In the genomic region with DNA sequence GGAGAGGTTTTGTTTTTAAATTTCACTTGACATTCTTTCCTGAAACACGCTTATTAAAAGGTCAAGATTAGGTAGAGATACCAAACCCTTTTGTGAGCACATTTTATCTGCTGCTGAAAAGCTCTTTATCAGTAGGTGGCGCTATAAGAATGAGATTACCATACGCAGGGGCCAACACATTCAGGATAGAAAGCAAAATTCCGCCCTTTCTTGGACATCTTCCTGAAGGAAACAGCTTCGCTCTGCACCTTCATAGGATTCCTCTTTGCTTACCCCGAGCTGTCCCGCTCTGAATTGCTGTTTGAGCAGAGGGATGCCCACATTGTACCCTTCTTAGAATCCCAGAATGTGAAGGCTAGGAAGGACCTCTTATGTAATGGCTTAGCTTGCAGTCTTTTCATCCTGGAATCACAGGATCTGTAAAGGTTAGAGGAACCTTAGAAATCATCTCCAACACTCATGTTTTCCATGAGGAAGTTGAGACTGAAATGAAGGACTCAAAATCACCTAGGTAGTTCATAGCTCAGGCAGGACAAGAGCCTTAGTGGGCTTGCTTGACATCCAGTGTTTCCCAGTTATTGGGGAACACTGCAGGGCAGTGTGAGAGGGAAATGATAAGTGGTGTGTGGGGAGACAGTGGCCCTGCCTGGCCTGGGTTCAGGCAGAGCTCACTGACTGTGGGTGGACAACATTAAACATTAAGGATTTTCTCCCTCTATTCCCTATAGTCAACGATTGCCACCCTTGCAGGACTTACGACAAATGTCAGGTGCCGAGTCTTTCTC, we compare ENCODE assay signal across 8 cellular contexts. TPM values are rescaled to one million over a fixed set of nuclear protein-coding genes. Genes with fewer than 3 reads are reported as not detected.
DNase-seq lines count a peak whose midpoint lies in the region; ATAC-seq and TF ChIP-seq lines count a peak whose summit lies in the region.

No MANE protein-coding gene starts in this region.

- CTCF ChIA-PET in CD4-positive, alpha-beta T cell (lab: Charles Lee): interaction anchor here (0.7 to 3.3 kb wide), 22 partner anchors 13 to 544 kb away, joined by 3 to 37 read pairs (median 3); a partner anchor contains a TSS

- H3K27ac Mint-ChIP-seq in CD4-positive, alpha-beta T cell: no peak overlapping the region
- H3K27ac Mint-ChIP-seq in progenitor cell of endocrine pancreas: no peak overlapping the region

- no peaks in the 10 kb centered on the region for H3K9me3 Mint-ChIP-seq in CD4-positive, alpha-beta T cell
- H3K9me3 Mint-ChIP-seq in progenitor cell of endocrine pancreas (ENCODE audit: low read depth): no peaks in the 10 kb centered on the region

- ATAC-seq in CD4-positive, alpha-beta T cell (ENCODE audit: poor library complexity): peak; percentile 57
- ATAC-seq in GM18870 (IDR thresholded peaks at IDR 0.05; ENCODE audit: unreplicated experiment): no peak

- H3K4me3 Mint-ChIP-seq in CD4-positive, alpha-beta T cell: no peak overlapping the region
- H3K4me3 Mint-ChIP-seq in progenitor cell of endocrine pancreas (ENCODE audit: low read depth): no peak overlapping the region

- DNase-seq in CD4-positive, alpha-beta T cell: peak in 2 of 10 experiments; percentile 5 to 10
- peak; percentile 58 for DNase-seq in H4 (ENCODE audit: low spot score)
- peak; percentile 89 for DNase-seq in NCI-H345 (lab: John Stamatoyannopoulos, UW)
- peak; percentile 22 to 30 for DNase-seq in activated T-cell treated with anti-CD3 and anti-CD28 coated beads, Interleukin-2, amount 50 U/mL, for 48 hours
- peak; percentile 34 for DNase-seq in glomerular endothelial cell (ENCODE audit: extremely low read depth, low read depth, low spot score)
- DNase-seq in progenitor cell of endocrine pancreas (ENCODE audit: low spot score, unreplicated experiment): peak; percentile 11
- DNase-seq in GF-D8 (lab: John Stamatoyannopoulos, UW): no peak

- H3K9me3 ChIP-seq in CD4-positive, alpha-beta T cell (ENCODE audit: control insufficient read depth, low read length): no peaks in the 10 kb centered on the region

- TF ChIP-seq CTCF in CD4-positive, alpha-beta T cell (IDR thresholded peaks at IDR 0.05): peak; percentile 89
- TF ChIP-seq CTCF in progenitor cell of endocrine pancreas (IDR thresholded peaks at IDR 0.05; ENCODE audit: unreplicated experiment): peak; percentile 91

- no peaks in the 10 kb centered on the region for H3K27me3 ChIP-seq in CD4-positive, alpha-beta T cell (ENCODE audit: control insufficient read depth, insufficient read depth, low read length)

- POLR2A ChIA-PET in CD4-positive, alpha-beta T cell (lab: Charles Lee): interaction anchor here (0.9 to 1.7 kb wide), 6 partner anchors 39 to 477 kb away, joined by 3 to 7 read pairs (median 6); a partner anchor contains a TSS

- intact Hi-C loops in CD4-positive, alpha-beta T cell (cut with DNase I, micrococcal nuclease): loop anchor here (1.0 to 5.0 kb wide), 5 partner anchors 185 to 475 kb away; a partner anchor contains a TSS

- H3K4me1 Mint-ChIP-seq in CD4-positive, alpha-beta T cell (ENCODE audit: low read depth): no peaks in the 10 kb centered on the region
- H3K4me1 Mint-ChIP-seq in progenitor cell of endocrine pancreas (ENCODE audit: low read depth): peaks cover 2% of the 10 kb centered on the region

- H3K27me3 Mint-ChIP-seq in CD4-positive, alpha-beta T cell: no peaks in the 10 kb centered on the region
- H3K27me3 Mint-ChIP-seq in progenitor cell of endocrine pancreas: peaks cover 14% of the 10 kb centered on the region

- no peak overlapping the region for H3K27ac ChIP-seq in CD4-positive, alpha-beta T cell (ENCODE audit: low read depth, low read length)

- no peaks in the 10 kb centered on the region for H3K36me3 Mint-ChIP-seq in CD4-positive, alpha-beta T cell (ENCODE audit: low read depth)
- no peaks in the 10 kb centered on the region for H3K36me3 Mint-ChIP-seq in progenitor cell of endocrine pancreas (ENCODE audit: insufficient read depth)

RNA-seq across cellular contexts. Expression of a gene that starts 38.7 kb away (rescaled TPM):
- 10 to 100 TPM; 70.7 to 77.4 TPM for total RNA-seq in CD4-positive, alpha-beta T cell
- 7.0 and 13.2 TPM in 2 replicates for total RNA-seq in H4 (2014; rRNA removed; shearing (Covaris generic))
- 10.6 and 24.4 TPM in 2 replicates for total RNA-seq in glomerular endothelial cell
- total RNA-seq in progenitor cell of endocrine pancreas: 23.2 and 26.9 TPM in 2 replicates
